9 cellular contexts compared by ENCODE assay signal in genomic region chr14:25508845-25509244, GRCh38.
"Had no signal": no experiment of that assay in that cellular context is flagged by ENCODE, and none has a peak within 500 bp of the region (broad histone marks: within the 10 kb centered on the region; RNA-seq: fewer than 3 reads in every experiment).

No MANE protein-coding gene starts in this region.

- H3K4me3 ChIP-seq: GM23248, GM23338, HAP-1 had no signal

- ATAC-seq: GM23338, HCT116 had no signal

- H3K27ac ChIP-seq: GM23248 had no signal

- DNase-seq: GM23248, GOT3, H7, H9, HCEC 1CT, HFFc6 had no signal
